In genomic region chr2:175228179-175228578, GRCh38 we compare ENCODE assay signal across 18 cellular contexts.
"Had no signal": no experiment of that assay in that cellular context is flagged by ENCODE, and none has a peak within 500 bp of the region (broad histone marks: within the 10 kb centered on the region; RNA-seq: fewer than 3 reads in every experiment).

No MANE protein-coding gene starts in this region.

- H3K9me3 Mint-ChIP-seq: nephron, neural progenitor cell had no signal

- H3K4me3 Mint-ChIP-seq: memory B cell, nephron, neural progenitor cell had no signal

- H3K27ac Mint-ChIP-seq: memory B cell, nephron, neural progenitor cell, progenitor cell of endocrine pancreas had no signal

- H3K4me1 Mint-ChIP-seq: nephron, neural progenitor cell had no signal

- H3K36me3 Mint-ChIP-seq: memory B cell, neural progenitor cell had no signal

- ATAC-seq: esophagus mucosa, gastrocnemius medialis, heart left ventricle, left lobe of liver, right lobe of liver, upper lobe of right lung had no signal

- DNase-seq: dorsolateral prefrontal cortex; effector CD4-positive, alpha-beta T cell; foreskin fibroblast; gastrocnemius medialis; heart left ventricle; right lobe of liver; small intestine; stimulated activated CD4-positive, alpha-beta T cell treated with anti-CD3 and anti-CD28 coated beads, Interleukin-2, amount 100 ng/mL, for 48 hours; stimulated activated naive CD4-positive, alpha-beta T cell; transverse colon; upper lobe of right lung; uterus had no signal
